8 cellular contexts compared by ENCODE assay signal in the genomic region with DNA sequence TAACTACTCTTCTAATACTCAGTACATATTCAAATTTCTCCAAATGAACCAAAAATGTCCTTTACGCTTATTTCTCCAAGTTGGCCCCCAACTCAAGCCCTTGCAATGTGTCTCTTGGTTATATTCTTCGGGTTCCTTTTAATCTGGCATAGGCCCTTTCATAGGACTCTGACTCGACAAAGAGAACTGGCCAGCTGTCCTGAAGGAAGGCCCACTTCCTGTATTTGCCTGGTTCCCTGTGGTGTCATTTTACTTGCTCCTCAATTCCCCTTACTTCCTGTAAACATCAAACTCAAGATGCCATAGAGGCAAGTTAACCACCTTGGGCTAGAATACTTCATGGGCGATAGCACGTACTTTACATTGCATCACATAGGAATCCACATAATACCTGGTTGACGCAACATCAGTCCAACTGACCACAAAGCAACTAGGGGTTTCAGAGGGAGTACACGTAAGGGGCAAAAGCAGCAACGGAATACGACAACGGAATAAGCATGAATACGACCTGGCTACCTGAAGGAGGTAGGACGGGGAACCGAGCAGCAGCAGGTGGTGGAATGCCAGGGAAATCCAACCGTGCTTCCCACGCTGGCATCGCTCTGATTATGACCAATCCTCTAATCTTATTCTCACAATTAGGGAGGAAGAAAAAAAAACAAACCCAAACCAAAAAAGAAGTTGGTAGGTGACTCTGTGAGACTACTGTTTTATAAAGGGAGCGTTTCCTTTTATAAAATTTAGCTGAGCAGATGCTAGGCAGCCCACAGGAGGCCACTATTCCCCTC. TPM values are rescaled to one million over a fixed set of nuclear protein-coding genes. Genes with fewer than 3 reads are reported as not detected.
A peak's percentile ranks its signal among the peaks of the same experiment; 100 is the strongest.
DNase-seq lines count a peak whose midpoint lies in the region; ATAC-seq and TF ChIP-seq lines count a peak whose summit lies in the region.

No MANE protein-coding gene starts in this region.

- DNase-seq in BJ (ENCODE audit: low read depth) (no peak), GM20000 (ENCODE audit: low spot score) (peak; percentile 22), Peyer's patch (no peak), dermis blood vessel endothelial cell (peak; percentile 5), GM19240 (ENCODE audit: insufficient read length, low spot score) (no peak)

- POLR2A ChIA-PET in BJ (lab: Charles Lee): no interaction called here

- no peak for TF ChIP-seq POLR2A in Peyer's patch (IDR thresholded peaks at IDR 0.05)

- H3K4me3 ChIP-seq in BJ (ENCODE audit: low read depth, low read length) (peak overlapping the region; percentile 12), Peyer's patch (peak overlapping the region; percentile 21 to 100 (median 85)), mucosa of stomach (ENCODE audit: low read length) (no peak overlapping the region)

- H3K36me3 ChIP-seq in BJ (ENCODE audit: control insufficient read depth, insufficient read depth, low read length) (no peaks in the 10 kb centered on the region), Peyer's patch (no peaks in the 10 kb centered on the region), mucosa of stomach (ENCODE audit: control insufficient read depth, insufficient read depth, low read length) (no peaks in the 10 kb centered on the region)

- H3K4me1 ChIP-seq in Peyer's patch (peaks cover 0 to 24% (median 5%) of the 10 kb centered on the region in 4 donors), mucosa of stomach (ENCODE audit: control insufficient read depth, insufficient read depth, low read length) (no peaks in the 10 kb centered on the region)

- H3K9me3 ChIP-seq in Peyer's patch (no peaks in the 10 kb centered on the region), mucosa of stomach (ENCODE audit: control insufficient read depth, low read length) (no peaks in the 10 kb centered on the region)

- TF ChIP-seq CTCF in BJ (IDR thresholded peaks at IDR 0.05; ENCODE audit: insufficient read depth, low read depth, low read length) (no peak), GM20000 (IDR thresholded peaks at IDR 0.05; ENCODE audit: extremely low read depth, missing control alignments) (no peak), Peyer's patch (IDR thresholded peaks at IDR 0.05) (no peak)

- peak overlapping the region; percentile 93 to 97 (median 94) for H3K27ac ChIP-seq in Peyer's patch

- CTCF ChIA-PET in BJ (lab: Yijun Ruan, JAX): interaction anchor here (0.5 to 2.7 kb wide), 25 partner anchors 8 to 1187 kb away, joined by 3 to 26 read pairs (median 5); no protein-coding TSS in a partner anchor

- H3K27me3 ChIP-seq in BJ (ENCODE audit: control insufficient read depth, insufficient read depth, low read length): no peaks in the 10 kb centered on the region
- no peaks in the 10 kb centered on the region for H3K27me3 ChIP-seq in Peyer's patch
- H3K27me3 ChIP-seq in mucosa of stomach (ENCODE audit: control insufficient read depth, insufficient read depth, low read length): no peaks in the 10 kb centered on the region

- peak overlapping the region; percentile 68 for H3K9ac ChIP-seq in mucosa of stomach (ENCODE audit: low read length)

- ATAC-seq in HG02571 (IDR thresholded peaks at IDR 0.05; ENCODE audit: unreplicated experiment) (no peak), HG03175 (IDR thresholded peaks at IDR 0.05; ENCODE audit: unreplicated experiment) (no peak)

RNA-seq across cellular contexts. Expression of a gene that starts 0.8 kb away (rescaled TPM):
- 186 and 194 TPM in 2 replicates for polyA plus RNA-seq in BJ (2011; rRNA removed)
- polyA minus RNA-seq in BJ (2011; rRNA and poly(A)+ RNA removed): 69.7 and 129 TPM in 2 replicates
- total RNA-seq in Peyer's patch (10 to 100 TPM; 30.6 to 45.2 (median 35.3) TPM), dermis blood vessel endothelial cell (22.0 and 30.3 TPM in 2 replicates)

Comparison
In these comparisons a context has a peak if more than half of its experiments do, and no peak if none do; other contexts are left out.
1. DNase-seq: peak in GM20000 (single experiment) and dermis blood vessel endothelial cell (single experiment); none in BJ (single experiment), Peyer's patch (0 of 3) and GM19240 (single experiment).